In genomic region chr1:209672705-209673630, GRCh38 we compare ENCODE assay signal across 1 cellular context.
TF ChIP-seq lines count a peak whose summit lies in the region.

No MANE protein-coding gene starts in this region.

TF ChIP-seq in K562, 482 proteins besides CTCF, POLR2A, EP300 and RAD21 (continued from another document and continues in another):
- TF ChIP-seq GTF3C2 (IDR thresholded peaks at IDR 0.05; ENCODE audit: borderline replicate concordance, extremely low read depth, insufficient read length): no peak
- TF ChIP-seq DLX4 (CRISPR knock-in tag; IDR thresholded peaks at IDR 0.05): no peak
- no peak for TF ChIP-seq BRF1 (IDR thresholded peaks at IDR 0.05; ENCODE audit: borderline replicate concordance, extremely low read depth, insufficient read length)
- TF ChIP-seq STAT5A (IDR thresholded peaks at IDR 0.05; ENCODE audit: borderline replicate concordance, low read length): no peak
- TF ChIP-seq E2F5 (CRISPR knock-in tag; IDR thresholded peaks at IDR 0.05): no peak
- no peak for TF ChIP-seq PHF21A (IDR thresholded peaks at IDR 0.05; ENCODE audit: borderline replicate concordance, low read depth)
- no peak for TF ChIP-seq ZNF347 (CRISPR knock-in tag; IDR thresholded peaks at IDR 0.05; ENCODE audit: low read depth)
- TF ChIP-seq GTF2E2 (tag; IDR thresholded peaks at IDR 0.05): peak; percentile 81; the same call in 1 of the 2 replicates
- TF ChIP-seq RBM22 (IDR thresholded peaks at IDR 0.05; ENCODE audit: low read depth, low read length, poor library complexity, severe bottlenecking): no peak
- no peak; the same call in 1 of the 2 replicates for TF ChIP-seq JUN (IDR thresholded peaks at IDR 0.05; ENCODE audit: borderline replicate concordance, low read depth, low read length)
- no peak for TF ChIP-seq JUN (CRISPR knock-in tag; IDR thresholded peaks at IDR 0.05; ENCODE audit: borderline replicate concordance)
- TF ChIP-seq LCOR (CRISPR knock-in tag; IDR thresholded peaks at IDR 0.05): no peak; the same call in 1 of the 2 replicates
- no peak for TF ChIP-seq SAFB (IDR thresholded peaks at IDR 0.05; ENCODE audit: borderline replicate concordance, low read depth, low read length)
- TF ChIP-seq EP400 (IDR thresholded peaks at IDR 0.05): no peak
- 0 out of 2 replicates have a peak, but pooled peaks have one; percentile 70 for TF ChIP-seq ZNF395 (CRISPR knock-in tag; IDR thresholded peaks at IDR 0.05)
- TF ChIP-seq ZBTB12 (CRISPR knock-in tag; IDR thresholded peaks at IDR 0.05): no peak
- TF ChIP-seq CHD4 (IDR thresholded peaks at IDR 0.05; ENCODE audit: insufficient read depth, insufficient replicate concordance, low read depth, low read length, poor library complexity, severe bottlenecking): no peak
- TF ChIP-seq ZNF12 (CRISPR knock-in tag; IDR thresholded peaks at IDR 0.05): no peak
- TF ChIP-seq ZHX1 (conservative IDR thresholded peaks at IDR 0.05; ENCODE audit: low read length): no peak
- peak; percentile 49; the same call in 1 of the 2 replicates for TF ChIP-seq KLF6 (CRISPR knock-in tag; IDR thresholded peaks at IDR 0.05; ENCODE audit: borderline replicate concordance)
- peak; percentile 39; the same call in 1 of the 2 replicates for TF ChIP-seq ETV1 (tag; conservative IDR thresholded peaks at IDR 0.05; ENCODE audit: low read depth)
- no peak for TF ChIP-seq ZNF639 (CRISPR knock-in tag; conservative IDR thresholded peaks at IDR 0.05 in 1 of 2, IDR thresholded peaks at IDR 0.05 in 1 of 2)
- no peak for TF ChIP-seq ZNF274 (IDR thresholded peaks at IDR 0.05; ENCODE audit: borderline replicate concordance, low read depth, low read length)
- peak; percentile 93 for TF ChIP-seq FOSL1 (tag; conservative IDR thresholded peaks at IDR 0.05)
- TF ChIP-seq FUS (optimal IDR thresholded peaks at IDR 0.05; ENCODE audit: low read depth, low read length): no peak
- TF ChIP-seq MTA1 (IDR thresholded peaks at IDR 0.05; ENCODE audit: borderline replicate concordance): no peak
- TF ChIP-seq ZNF398 (CRISPR knock-in tag; IDR thresholded peaks at IDR 0.05): no peak
- TF ChIP-seq C11orf30 (IDR thresholded peaks at IDR 0.05; ENCODE audit: low read depth): no peak; the same call in 1 of the 2 replicates
- no peak for TF ChIP-seq EZH2 (IDR thresholded peaks at IDR 0.05; ENCODE audit: borderline replicate concordance, low read depth, low read length)
- TF ChIP-seq U2AF2 (optimal IDR thresholded peaks at IDR 0.05; ENCODE audit: low read depth, low read length): no peak
- TF ChIP-seq ZNF668 (CRISPR knock-in tag; IDR thresholded peaks at IDR 0.05): peak; percentile 68; the same call in 1 of the 2 replicates
- no peak for TF ChIP-seq ZNF384 (IDR thresholded peaks at IDR 0.05; ENCODE audit: low read depth, low read length)
- no peak for TF ChIP-seq CSDE1 (IDR thresholded peaks at IDR 0.05)
- no peak for TF ChIP-seq DDX20 (tag; IDR thresholded peaks at IDR 0.05; ENCODE audit: low read depth)
- TF ChIP-seq RBFOX2 (IDR thresholded peaks at IDR 0.05; ENCODE audit: low read depth, low read length): 0 out of 2 replicates have a peak, but pooled peaks have one; percentile 17
- no peak for TF ChIP-seq ARID4B (CRISPR knock-in tag; IDR thresholded peaks at IDR 0.05)
- TF ChIP-seq ZNF354B (CRISPR knock-in tag; IDR thresholded peaks at IDR 0.05): no peak
- peak; percentile 90 for TF ChIP-seq USF2 (CRISPR knock-in tag; IDR thresholded peaks at IDR 0.05)
- no peak for TF ChIP-seq ZSCAN32 (CRISPR knock-in tag; IDR thresholded peaks at IDR 0.05)
- TF ChIP-seq ZNF277 (CRISPR knock-in tag; IDR thresholded peaks at IDR 0.05; ENCODE audit: borderline replicate concordance): no peak
- no peak for TF ChIP-seq HEY1 (CRISPR knock-in tag; IDR thresholded peaks at IDR 0.05; ENCODE audit: borderline replicate concordance)
- no peak for TF ChIP-seq ZNF436 (CRISPR knock-in tag; IDR thresholded peaks at IDR 0.05)
- no peak for TF ChIP-seq DNMT1 (IDR thresholded peaks at IDR 0.05)
